In genomic region chr2:136247204-136247990, GRCh38 we compare ENCODE assay signal across 11 cellular contexts.
DNase-seq lines count a peak whose midpoint lies in the region; ATAC-seq and TF ChIP-seq lines count a peak whose summit lies in the region.
"Had no signal": no experiment of that assay in that cellular context is flagged by ENCODE, and none has a peak within 500 bp of the region (broad histone marks: within the 10 kb centered on the region; RNA-seq: fewer than 3 reads in every experiment).

No MANE protein-coding gene starts in this region.

- H3K27ac Mint-ChIP-seq in activated CD8-positive, alpha-beta T cell treated with anti-CD3 and anti-CD28 coated beads for 36 hours = no peak overlapping the region
- no peak overlapping the region for H3K27ac Mint-ChIP-seq in activated CD8-positive, alpha-beta T cell treated with anti-CD3 and anti-CD28 coated beads, Interleukin-2, amount 10 ng/mL, durations not matched to agents 7 days and 5 days
- H3K27ac Mint-ChIP-seq in T-helper 2 cell treated with Interferon-gamma antibody and Interleukin-4, amounts not matched to agents 5 μg/mL and 100 μg/mL, for 36 hours = no peak overlapping the region
- H3K27ac Mint-ChIP-seq in stimulated activated memory B cell treated with anti-CD40 and anti-IgM and Interleukin-4, amounts not matched to agents 10 μg/mL and 1 μg/mL and 100 μg/mL, for 72 hours = peak overlapping the region; percentile 82
- H3K27ac Mint-ChIP-seq: B cell had no signal

- H3K4me3 Mint-ChIP-seq in activated CD8-positive, alpha-beta T cell treated with anti-CD3 and anti-CD28 coated beads for 36 hours = no peak overlapping the region
- H3K4me3 Mint-ChIP-seq in activated CD8-positive, alpha-beta T cell treated with anti-CD3 and anti-CD28 coated beads, Interleukin-2, amount 10 ng/mL, durations not matched to agents 7 days and 5 days = no peak overlapping the region
- no peak overlapping the region for H3K4me3 Mint-ChIP-seq in T-helper 2 cell treated with Interferon-gamma antibody and Interleukin-4, amounts not matched to agents 5 μg/mL and 100 μg/mL, for 36 hours
- H3K4me3 Mint-ChIP-seq in stimulated activated memory B cell treated with anti-CD40 and anti-IgM and Interleukin-4, amounts not matched to agents 10 μg/mL and 1 μg/mL and 100 μg/mL, for 72 hours = no peak overlapping the region
- H3K4me3 Mint-ChIP-seq: B cell; dendritic cell treated with granulocyte-macrophage colony-stimulating factor and Interleukin-4, amounts not matched to agents 40 ng/mL and 50 ng/mL, for 4 days had no signal

- POLR2A ChIA-PET in activated CD8-positive, alpha-beta T cell treated with anti-CD3 and anti-CD28 coated beads for 36 hours (lab: Charles Lee) = no interaction called here
- POLR2A ChIA-PET in activated CD8-positive, alpha-beta T cell treated with anti-CD3 and anti-CD28 coated beads, Interleukin-2, amount 10 ng/mL, durations not matched to agents 7 days and 5 days (lab: Charles Lee) = no interaction called here

- H3K36me3 Mint-ChIP-seq in activated CD8-positive, alpha-beta T cell treated with anti-CD3 and anti-CD28 coated beads for 36 hours (ENCODE audit: low read depth) = no peaks in the 10 kb centered on the region
- peaks cover 5% of the 10 kb centered on the region for H3K36me3 Mint-ChIP-seq in activated CD8-positive, alpha-beta T cell treated with anti-CD3 and anti-CD28 coated beads, Interleukin-2, amount 10 ng/mL, durations not matched to agents 7 days and 5 days (ENCODE audit: low read depth)
- no peaks in the 10 kb centered on the region for H3K36me3 Mint-ChIP-seq in T-helper 2 cell treated with Interferon-gamma antibody and Interleukin-4, amounts not matched to agents 5 μg/mL and 100 μg/mL, for 36 hours (ENCODE audit: low read depth)
- H3K36me3 Mint-ChIP-seq in stimulated activated memory B cell treated with anti-CD40 and anti-IgM and Interleukin-4, amounts not matched to agents 10 μg/mL and 1 μg/mL and 100 μg/mL, for 72 hours = peaks cover 3% of the 10 kb centered on the region

- no peaks in the 10 kb centered on the region for H3K27me3 Mint-ChIP-seq in activated CD8-positive, alpha-beta T cell treated with anti-CD3 and anti-CD28 coated beads for 36 hours
- H3K27me3 Mint-ChIP-seq in activated CD8-positive, alpha-beta T cell treated with anti-CD3 and anti-CD28 coated beads, Interleukin-2, amount 10 ng/mL, durations not matched to agents 7 days and 5 days (ENCODE audit: low read depth) = peaks cover 9% of the 10 kb centered on the region
- H3K27me3 Mint-ChIP-seq in T-helper 2 cell treated with Interferon-gamma antibody and Interleukin-4, amounts not matched to agents 5 μg/mL and 100 μg/mL, for 36 hours (ENCODE audit: low read depth) = no peaks in the 10 kb centered on the region
- H3K27me3 Mint-ChIP-seq in stimulated activated memory B cell treated with anti-CD40 and anti-IgM and Interleukin-4, amounts not matched to agents 10 μg/mL and 1 μg/mL and 100 μg/mL, for 72 hours = no peaks in the 10 kb centered on the region
- H3K27me3 Mint-ChIP-seq: B cell had no signal

- peaks cover 21% of the 10 kb centered on the region for H3K4me1 Mint-ChIP-seq in activated CD8-positive, alpha-beta T cell treated with anti-CD3 and anti-CD28 coated beads for 36 hours (ENCODE audit: low read depth)
- peaks cover 36% of the 10 kb centered on the region for H3K4me1 Mint-ChIP-seq in activated CD8-positive, alpha-beta T cell treated with anti-CD3 and anti-CD28 coated beads, Interleukin-2, amount 10 ng/mL, durations not matched to agents 7 days and 5 days (ENCODE audit: low read depth)
- peaks cover 19% of the 10 kb centered on the region for H3K4me1 Mint-ChIP-seq in T-helper 2 cell treated with Interferon-gamma antibody and Interleukin-4, amounts not matched to agents 5 μg/mL and 100 μg/mL, for 36 hours (ENCODE audit: low read depth)
- peaks cover 76% of the 10 kb centered on the region for H3K4me1 Mint-ChIP-seq in stimulated activated memory B cell treated with anti-CD40 and anti-IgM and Interleukin-4, amounts not matched to agents 10 μg/mL and 1 μg/mL and 100 μg/mL, for 72 hours

- H3K9me3 Mint-ChIP-seq in activated CD8-positive, alpha-beta T cell treated with anti-CD3 and anti-CD28 coated beads for 36 hours = no peaks in the 10 kb centered on the region
- H3K9me3 Mint-ChIP-seq in activated CD8-positive, alpha-beta T cell treated with anti-CD3 and anti-CD28 coated beads, Interleukin-2, amount 10 ng/mL, durations not matched to agents 7 days and 5 days (ENCODE audit: insufficient read depth) = no peaks in the 10 kb centered on the region
- no peaks in the 10 kb centered on the region for H3K9me3 Mint-ChIP-seq in T-helper 2 cell treated with Interferon-gamma antibody and Interleukin-4, amounts not matched to agents 5 μg/mL and 100 μg/mL, for 36 hours
- H3K9me3 Mint-ChIP-seq in stimulated activated memory B cell treated with anti-CD40 and anti-IgM and Interleukin-4, amounts not matched to agents 10 μg/mL and 1 μg/mL and 100 μg/mL, for 72 hours = no peaks in the 10 kb centered on the region
- H3K9me3 Mint-ChIP-seq: dendritic cell treated with granulocyte-macrophage colony-stimulating factor and Interleukin-4, amounts not matched to agents 40 ng/mL and 50 ng/mL, for 4 days had no signal

- ATAC-seq in activated CD8-positive, alpha-beta T cell treated with anti-CD3 and anti-CD28 coated beads for 36 hours = no peak
- ATAC-seq in activated CD8-positive, alpha-beta T cell treated with anti-CD3 and anti-CD28 coated beads, Interleukin-2, amount 10 ng/mL, durations not matched to agents 7 days and 5 days = no peak
- ATAC-seq in left ventricle myocardium superior (peak; percentile 64), HG03378 (IDR thresholded peaks at IDR 0.05; ENCODE audit: unreplicated experiment) (no peak)
- no peak for ATAC-seq in stimulated activated memory B cell treated with anti-CD40 and anti-IgM and Interleukin-4, amounts not matched to agents 10 μg/mL and 1 μg/mL and 100 μg/mL, for 72 hours

- TF ChIP-seq CTCF in activated CD8-positive, alpha-beta T cell treated with anti-CD3 and anti-CD28 coated beads for 36 hours (IDR thresholded peaks at IDR 0.05) = no peak

- CTCF ChIA-PET in activated CD8-positive, alpha-beta T cell treated with anti-CD3 and anti-CD28 coated beads for 36 hours (lab: Charles Lee) = interaction anchor here (0.7 to 1.6 kb wide), 6 partner anchors 9 to 193 kb away, joined by 3 to 5 read pairs (median 3); no protein-coding TSS in a partner anchor
- CTCF ChIA-PET in activated CD8-positive, alpha-beta T cell treated with anti-CD3 and anti-CD28 coated beads, Interleukin-2, amount 10 ng/mL, durations not matched to agents 7 days and 5 days (lab: Charles Lee) = interaction anchor here (1.0 to 1.5 kb wide), 2 partner anchors 9 to 137 kb away, joined by 3 to 5 read pairs; no protein-coding TSS in a partner anchor

- intact Hi-C loops in activated CD8-positive, alpha-beta T cell treated with anti-CD3 and anti-CD28 coated beads for 36 hours (cut with micrococcal nuclease) = no loop called here
- intact Hi-C loops in left ventricle myocardium superior (cut with micrococcal nuclease) = no loop called here

- peak; percentile 69 for DNase-seq in activated CD8-positive, alpha-beta T cell treated with anti-CD3 and anti-CD28 coated beads for 36 hours
- no peak for DNase-seq in activated CD8-positive, alpha-beta T cell treated with anti-CD3 and anti-CD28 coated beads, Interleukin-2, amount 10 ng/mL, durations not matched to agents 7 days and 5 days
- peak; percentile 51 for DNase-seq in T-helper 2 cell treated with Interferon-gamma antibody and Interleukin-4, amounts not matched to agents 5 μg/mL and 100 μg/mL, for 36 hours (ENCODE audit: low spot score)
- DNase-seq in left ventricle myocardium superior = peak; percentile 51
- no peak for DNase-seq in SHP77 treated with DMSO at 0.1 percent for 48 hours (lab: John Stamatoyannopoulos, UW)
- no peak for DNase-seq in cerebellum (ENCODE audit: low spot score)
- DNase-seq: ovary had no signal

Comparison
In these comparisons a context has a peak if more than half of its experiments do, and no peak if none do; other contexts are left out.
1. DNase-seq: peak in activated CD8-positive, alpha-beta T cell treated with anti-CD3 and anti-CD28 coated beads for 36 hours (single experiment), T-helper 2 cell treated with Interferon-gamma antibody and Interleukin-4, amounts not matched to agents 5 μg/mL and 100 μg/mL, for 36 hours (single experiment) and left ventricle myocardium superior (single experiment); none in activated CD8-positive, alpha-beta T cell treated with anti-CD3 and anti-CD28 coated beads, Interleukin-2, amount 10 ng/mL, durations not matched to agents 7 days and 5 days (single experiment), SHP77 treated with DMSO at 0.1 percent for 48 hours (single experiment) and cerebellum (single experiment).